Comparison of ENCODE assay signal across 12 cellular contexts in genomic region chr7:143321734-143322133, GRCh38. TPM values are rescaled to one million over a fixed set of nuclear protein-coding genes. Genes with fewer than 3 reads are reported as not detected.
DNase-seq lines count a peak whose midpoint lies in the region; ATAC-seq and TF ChIP-seq lines count a peak whose summit lies in the region.
"Had no signal": no experiment of that assay in that cellular context is flagged by ENCODE, and none has a peak within 500 bp of the region (broad histone marks: within the 10 kb centered on the region; RNA-seq: fewer than 3 reads in every experiment).

No MANE protein-coding gene starts in this region.

- no peak overlapping the region for H3K27ac Mint-ChIP-seq in Calu3 (ENCODE audit: unreplicated experiment)

- peaks cover 45% of the 10 kb centered on the region for H3K4me1 Mint-ChIP-seq in Calu3 (ENCODE audit: low read depth, unreplicated experiment)

- H3K27me3 ChIP-seq in BE2C, result no peaks in the 10 kb centered on the region
- H3K27me3 ChIP-seq: spleen had no signal

- BruUV-seq in Calu3 (replicated peaks; lab: Mats Ljungman, UMichigan), result no TSS peak

- H3K36me3 Mint-ChIP-seq in Calu3 (ENCODE audit: insufficient read depth, unreplicated experiment), result no peaks in the 10 kb centered on the region

- H3K4me3 ChIP-seq in BE2C (ENCODE audit: low read depth, low read length), result no peak overlapping the region
- H3K4me3 ChIP-seq: spleen, thoracic aorta had no signal

- DNase-seq in Calu3 (peak; percentile 70), iPS-NIHi7 (ENCODE audit: extremely low spot score) (peak; percentile 55), BE2C (no peak)
- DNase-seq in stimulated activated CD8-positive, alpha-beta memory T cell treated with anti-CD3 and anti-CD28 coated beads, Interleukin-4, amount 100 ng/mL, for 48 hours, result no peak
- DNase-seq: activated T-cell treated with anti-CD3 and anti-CD28 coated beads, Interleukin-2, amount 50 U/mL, for 4 hours; effector CD8-positive, alpha-beta T cell; left cardiac atrium; NCI-H1694; spleen had no signal

- no peaks in the 10 kb centered on the region for H3K9me3 ChIP-seq in BE2C
- H3K9me3 ChIP-seq: spleen, thoracic aorta had no signal

- no peak for ATAC-seq in HG03108 (IDR thresholded peaks at IDR 0.05; ENCODE audit: unreplicated experiment)
- ATAC-seq: activated T-cell treated with anti-CD3 and anti-CD28 coated beads, Interleukin-2, amount 50 U/mL, for 4 hours had no signal

- H3K27me3 Mint-ChIP-seq in Calu3 (ENCODE audit: unreplicated experiment), result no peaks in the 10 kb centered on the region

- no peaks in the 10 kb centered on the region for H3K36me3 ChIP-seq in BE2C
- H3K36me3 ChIP-seq: spleen, thoracic aorta had no signal

- intact Hi-C loops in Calu3 (cut with micrococcal nuclease; ENCODE audit: unreplicated experiment), result loop anchor here (2.0 to 5.0 kb wide), 3 partner anchors 51 to 95 kb away; partner anchors contain the start of gene EPHA1

- no peaks in the 10 kb centered on the region for H3K9me3 Mint-ChIP-seq in Calu3 (ENCODE audit: low read depth, unreplicated experiment)
- H3K9me3 Mint-ChIP-seq: activated T-cell treated with anti-CD3 and anti-CD28 coated beads, Interleukin-2, amount 50 U/mL, for 4 hours had no signal

- no peak overlapping the region for H3K4me3 Mint-ChIP-seq in Calu3 (ENCODE audit: low read depth, unreplicated experiment)
- H3K4me3 Mint-ChIP-seq: activated T-cell treated with anti-CD3 and anti-CD28 coated beads, Interleukin-2, amount 50 U/mL, for 4 hours had no signal

- no peaks in the 10 kb centered on the region; the same call in 1 of the 2 replicates for H3K4me1 ChIP-seq in BE2C

- TF ChIP-seq CTCF in Calu3 (IDR thresholded peaks at IDR 0.05; ENCODE audit: unreplicated experiment) (peak; percentile 52), BE2C (IDR thresholded peaks at IDR 0.05; ENCODE audit: low read depth, low read length) (no peak)

- CTCF ChIA-PET in Calu3 (lab: Charles Lee), result interaction anchor here (0.5 to 1.5 kb wide), 7 partner anchors 9 to 122 kb away, joined by 3 to 6 read pairs (median 4); partner anchors contain the start of genes EPHA1 and TAS2R60

TF ChIP-seq in PFSK-1, 5 proteins besides CTCF, POLR2A, EP300 and RAD21:
- TF ChIP-seq REST (IDR thresholded peaks at IDR 0.05; ENCODE audit: insufficient read depth in 1 of 2, low read depth in 2 of 2, low read length in 2 of 2), result peak; percentile 36 to 86; a peak in 3 of 4 replicates
- no peak for TF ChIP-seq TAF1 (IDR thresholded peaks at IDR 0.05; ENCODE audit: borderline replicate concordance, insufficient read depth, low read length)

RNA-seq across cellular contexts. Expression of gene CLCN1, which starts 5.8 kb away (rescaled TPM):
- total RNA-seq in Calu3 (2022), result 0.34 and 0.61 TPM in 2 replicates
- not detected for polyA plus RNA-seq in PFSK-1 (2012; ENCODE audit: insufficient read length, low read depth)
- not detected for polyA plus RNA-seq in BE2C (2012; ENCODE audit: insufficient read depth, insufficient read length, low read depth)
- total RNA-seq: activated T-cell treated with anti-CD3 and anti-CD28 coated beads, Interleukin-2, amount 50 U/mL, for 4 hours; left cardiac atrium had no signal

RNA-seq across cellular contexts. Expression of gene CASP2, which starts 33.6 kb away (rescaled TPM):
- 51.3 and 53.8 TPM in 2 replicates for total RNA-seq in Calu3 (2022)
- 8.4 TPM for polyA plus RNA-seq in PFSK-1 (2012; ENCODE audit: insufficient read length, low read depth)
- 20.5 TPM for polyA plus RNA-seq in BE2C (2012; ENCODE audit: insufficient read depth, insufficient read length, low read depth)

RNA-seq across cellular contexts. Expression of gene TMEM139, which starts 37.0 kb away (rescaled TPM):
- 48.4 and 49.3 TPM in 2 replicates for total RNA-seq in Calu3 (2022)
- polyA plus RNA-seq in PFSK-1 (2012; ENCODE audit: insufficient read length, low read depth), result 0.26 TPM
- 0.94 TPM for polyA plus RNA-seq in BE2C (2012; ENCODE audit: insufficient read depth, insufficient read length, low read depth)

RNA-seq across cellular contexts. Expression of gene FAM131B, which starts 40.8 kb away (rescaled TPM):
- 0.19 and 1.2 TPM in 2 replicates for total RNA-seq in Calu3 (2022)
- polyA plus RNA-seq in PFSK-1 (2012; ENCODE audit: insufficient read length, low read depth), result 0.15 TPM
- not detected for polyA plus RNA-seq in BE2C (2012; ENCODE audit: insufficient read depth, insufficient read length, low read depth)

RNA-seq across cellular contexts. Expression of gene GSTK1, which starts 58.5 kb away (rescaled TPM):
- total RNA-seq in Calu3 (2022), result 109 and 116 TPM in 2 replicates
- 38.1 TPM for polyA plus RNA-seq in PFSK-1 (2012; ENCODE audit: insufficient read length, low read depth)
- polyA plus RNA-seq in BE2C (2012; ENCODE audit: insufficient read depth, insufficient read length, low read depth), result 28.7 TPM

Comparison
In these comparisons a context has a peak if more than half of its experiments do, and no peak if none do; other contexts are left out.
1. DNase-seq: peak in Calu3 (single experiment) and iPS-NIHi7 (single experiment); none in BE2C (single experiment) and stimulated activated CD8-positive, alpha-beta memory T cell treated with anti-CD3 and anti-CD28 coated beads, Interleukin-4, amount 100 ng/mL, for 48 hours (single experiment).